Comparison of ENCODE assay signal across 8 cellular contexts in the genomic region with DNA sequence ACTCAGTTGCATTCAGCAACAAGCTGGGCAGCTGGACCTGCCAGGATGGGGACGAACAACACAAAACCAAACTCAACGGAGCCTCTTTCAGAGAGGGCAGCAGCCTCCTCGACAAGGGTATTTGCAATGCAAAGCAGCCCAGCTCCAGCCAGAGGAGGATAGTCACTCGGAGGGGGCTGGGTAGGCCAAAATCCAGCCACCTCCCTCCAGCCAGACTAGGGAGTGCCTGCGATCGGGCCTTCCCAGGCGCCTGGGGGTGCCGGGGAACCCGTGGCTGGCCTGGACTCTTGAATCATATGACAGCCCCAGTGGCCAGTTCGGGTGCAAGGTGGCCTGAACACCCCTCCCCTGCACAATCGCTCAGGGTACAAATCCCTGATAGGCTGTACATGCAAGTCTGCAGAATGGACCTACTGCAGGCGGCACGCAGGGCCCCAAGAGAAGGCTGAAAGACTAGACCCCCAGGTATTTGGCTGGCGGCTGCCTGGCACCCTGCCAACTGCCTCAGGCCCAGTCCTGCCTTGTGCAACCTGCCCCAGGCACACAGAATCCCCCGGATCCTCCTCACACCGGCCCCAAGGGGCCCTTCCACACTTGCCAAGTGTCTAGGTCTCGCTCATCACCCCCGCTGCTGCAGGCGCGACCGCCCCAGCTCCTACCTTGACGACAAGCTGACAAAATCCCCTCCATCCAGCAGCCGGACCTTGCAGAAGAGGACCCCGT. TPM values are rescaled to one million over a fixed set of nuclear protein-coding genes. Genes with fewer than 3 reads are reported as not detected.
DNase-seq lines count a peak whose midpoint lies in the region; ATAC-seq and TF ChIP-seq lines count a peak whose summit lies in the region.

No MANE protein-coding gene starts in this region.

- H3K27me3 ChIP-seq in A673 (replicated peaks; ENCODE audit: insufficient read depth, low read depth, low read length, poor library complexity), result no peaks in the 10 kb centered on the region
- no peaks in the 10 kb centered on the region for H3K27me3 ChIP-seq in adipocyte (replicated peaks; ENCODE audit: control insufficient read depth, insufficient read depth, low read length)
- no peaks in the 10 kb centered on the region for H3K27me3 ChIP-seq in right cardiac atrium (ENCODE audit: control insufficient read depth, insufficient read depth)

- WGBS in right cardiac atrium, result 6% methylated on average over 24 of the region's 24 CpGs

- CTCF ChIA-PET in A673 (lab: Charles Lee), result interaction anchor here (1.5 kb wide), 1 partner anchor 36 kb away, joined by 5 read pairs; no protein-coding TSS in a partner anchor
- CTCF ChIA-PET in GM10248 (lab: Yijun Ruan, JAX), result interaction anchor here (1.0 to 3.9 kb wide), 8 partner anchors 9 to 56 kb away, joined by 3 to 34 read pairs (median 3); no protein-coding TSS in a partner anchor

- H3K27ac ChIP-seq in A673 (ENCODE audit: low read depth, low read length, poor library complexity, severe bottlenecking) (peak overlapping the region; percentile 69), right cardiac atrium (ENCODE audit: low read length) (peak overlapping the region; percentile 68)

- TSS peak; percentile 51 for BruUV-seq in A673 (replicated peaks; lab: Mats Ljungman, UMichigan)

- DNase-seq in A673 (ENCODE audit: low spot score), result peak; percentile 37
- peak; percentile 67 for DNase-seq in GM10248 (ENCODE audit: extremely low spot score)
- peak; percentile 65 for DNase-seq in NCI-H1105 treated with DMSO at 0.1 percent for 48 hours (lab: John Stamatoyannopoulos, UW)
- DNase-seq in adipocyte (ENCODE audit: low read depth), result peak; percentile 76
- DNase-seq in right cardiac atrium, result peak; percentile 64 to 86 (median 86)
- peak; percentile 69 to 97 (median 78) for DNase-seq in posterior cingulate gyrus
- no peak for DNase-seq in Kasumi-1 (lab: John Stamatoyannopoulos, UW)

- H3K36me3 ChIP-seq in A673 (ENCODE audit: insufficient read depth, low read length, poor library complexity, severe bottlenecking) (no peaks in the 10 kb centered on the region), adipocyte (ENCODE audit: control insufficient read depth, insufficient read depth, low read length, severe bottlenecking) (no peaks in the 10 kb centered on the region)

- no peaks in the 10 kb centered on the region for H3K9me3 ChIP-seq in A673 (ENCODE audit: low read depth, low read length, poor library complexity, severe bottlenecking)
- H3K9me3 ChIP-seq in adipocyte (ENCODE audit: control insufficient read depth, low read length), result no peaks in the 10 kb centered on the region
- H3K9me3 ChIP-seq in right cardiac atrium (ENCODE audit: control insufficient read depth, low read length), result no peaks in the 10 kb centered on the region

- TF ChIP-seq CTCF in A673 (conservative IDR thresholded peaks at IDR 0.05; ENCODE audit: low read depth, low read length) (no peak), GM10248 (IDR thresholded peaks at IDR 0.05; ENCODE audit: control extremely low read depth, extremely low read depth, low read depth, missing control alignments) (no peak)

- peak overlapping the region; percentile 96 for H3K4me3 ChIP-seq in A673 (ENCODE audit: low read depth, low read length, poor library complexity, severe bottlenecking)
- H3K4me3 ChIP-seq in adipocyte (ENCODE audit: low read length), result peak overlapping the region; percentile 90
- peak overlapping the region; percentile 92 for H3K4me3 ChIP-seq in right cardiac atrium (ENCODE audit: low read length)

- ATAC-seq in right cardiac atrium (peak; percentile 13 to 18), GM19452 (IDR thresholded peaks at IDR 0.05; ENCODE audit: unreplicated experiment) (no peak)

- intact Hi-C loops in A673 (cut with micrococcal nuclease; ENCODE audit: unreplicated experiment), result no loop called here
- intact Hi-C loops in right cardiac atrium (cut with DNase I), result loop anchor here in 2 of 4 donors (5.0 to 10.0 kb wide), 2 partner anchors 37 to 55 kb away; no protein-coding TSS in a partner anchor
- intact Hi-C loops in posterior cingulate gyrus (cut with DNase I), result loop anchor here (2.0 to 5.0 kb wide), 3 partner anchors 15 to 58 kb away; no protein-coding TSS in a partner anchor

- peak overlapping the region; percentile 88 for H3K9ac ChIP-seq in adipocyte (ENCODE audit: low read length)

- peaks cover 24% of the 10 kb centered on the region for H3K4me1 ChIP-seq in A673 (ENCODE audit: insufficient read depth, low read length, poor library complexity, severe bottlenecking)
- peaks cover 59% of the 10 kb centered on the region for H3K4me1 ChIP-seq in adipocyte (ENCODE audit: control insufficient read depth, insufficient read depth, low read length)
- H3K4me1 ChIP-seq in right cardiac atrium (ENCODE audit: control insufficient read depth, insufficient read depth, low read length), result peaks cover 28% of the 10 kb centered on the region

- POLR2A ChIA-PET in A673 (lab: Charles Lee; ENCODE audit: low non-redundant PET) (no interaction called here), GM10248 (lab: Yijun Ruan, JAX) (interaction anchor here (1.2 to 3.2 kb wide), 2 partner anchors 9 to 47 kb away, joined by 5 to 14 read pairs; no protein-coding TSS in a partner anchor)

RNA-seq across cellular contexts. Expression of gene EEIG1, which starts 1.3 kb away (rescaled TPM):
- total RNA-seq in A673 (2021) (30.0 and 34.1 TPM in 2 replicates), right cardiac atrium (10 to 100 TPM; 23.1 to 35.1 (median 31.6) TPM)
- polyA plus RNA-seq in right cardiac atrium, result 12.7 TPM

RNA-seq across cellular contexts. Expression of gene DPM2, which starts 41.8 kb away (rescaled TPM):
- total RNA-seq in A673 (2021) (51.5 and 52.9 TPM in 2 replicates), right cardiac atrium (10 to 100 TPM; 13.6 to 20.0 (median 16.0) TPM)
- polyA plus RNA-seq in right cardiac atrium, result 16.4 TPM

RNA-seq across cellular contexts. Expression of gene PIP5KL1, which starts 48.9 kb away (rescaled TPM):
- total RNA-seq in A673 (2021), result 2.6 and 3.9 TPM in 2 replicates
- 1 to 10 TPM in 1 of 4 donors, under 1 TPM in 1, not detected in 2; 0.29 to 1.3 TPM for total RNA-seq in right cardiac atrium
- polyA plus RNA-seq in right cardiac atrium, result 0.29 TPM

Comparison
In these comparisons a context has a peak if more than half of its experiments do, and no peak if none do; other contexts are left out.
1. DNase-seq: peak in A673 (single experiment), GM10248 (single experiment), NCI-H1105 treated with DMSO at 0.1 percent for 48 hours (single experiment), adipocyte (single experiment), right cardiac atrium (3 of 3) and posterior cingulate gyrus (10 of 10); none in Kasumi-1 (0 of 2).
2. Peak in every context shown above with its lines, with median percentiles within 50 percentile points of each other: H3K4me3 ChIP-seq.